In the genomic region with DNA sequence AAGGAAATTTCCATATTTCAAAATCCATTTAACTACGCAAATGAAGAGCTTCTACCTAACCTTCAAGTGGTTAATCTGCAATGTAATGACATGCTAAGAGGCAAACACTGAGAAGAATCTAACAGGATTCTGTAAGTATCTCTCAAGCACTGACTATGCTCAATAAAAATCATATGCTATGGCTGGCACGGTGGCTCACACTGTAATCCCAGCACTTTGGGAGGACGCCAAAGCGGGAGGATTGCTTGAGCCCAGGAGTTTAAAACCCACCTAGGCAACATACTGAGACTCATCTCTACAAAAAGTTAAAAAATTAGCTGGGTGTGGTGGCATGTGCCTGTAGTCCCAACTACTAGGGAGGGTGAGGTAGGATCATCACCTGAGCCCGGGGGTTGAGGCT, we compare ENCODE assay signal across 13 cellular contexts. TPM values are rescaled to one million over a fixed set of nuclear protein-coding genes. Genes with fewer than 3 reads are reported as not detected.
A peak's percentile ranks its signal among the peaks of the same experiment; 100 is the strongest.
DNase-seq lines count a peak whose midpoint lies in the region; ATAC-seq and TF ChIP-seq lines count a peak whose summit lies in the region.
"Had no signal": no experiment of that assay in that cellular context is flagged by ENCODE, and none has a peak within 500 bp of the region (broad histone marks: within the 10 kb centered on the region; RNA-seq: fewer than 3 reads in every experiment).

No MANE protein-coding gene starts in this region.

- no peaks in the 10 kb centered on the region for H3K9me3 Mint-ChIP-seq in HFFc6
- H3K9me3 Mint-ChIP-seq: T-helper 1 cell treated with Interleukin-12 subunit alpha and Interleukin-12 subunit beta and Interleukin-4 antibody, amounts not matched to agents 30 μg/mL and 1 μg/mL, for 36 hours had no signal

- H3K27me3 ChIP-seq in liver (ENCODE audit: control insufficient read depth in 4 of 4, insufficient read depth in 4 of 4, low read length in 3 of 4) (no peaks in the 10 kb centered on the region), right lobe of liver (no peaks in the 10 kb centered on the region), SJCRH30 (no peaks in the 10 kb centered on the region)
- H3K27me3 ChIP-seq: gastroesophageal sphincter had no signal

- H3K36me3 ChIP-seq in liver (ENCODE audit: control insufficient read depth in 4 of 4, insufficient read depth in 3 of 4, low read depth in 1 of 4, low read length in 3 of 4): no peaks in the 10 kb centered on the region
- H3K36me3 ChIP-seq in right lobe of liver: no peaks in the 10 kb centered on the region
- H3K36me3 ChIP-seq in SJCRH30: 0 out of 2 replicates have a peak, but pooled peaks cover 2% of the 10 kb centered on the region
- H3K36me3 ChIP-seq: gastroesophageal sphincter, left ventricle myocardium inferior had no signal

- no peak for TF ChIP-seq RAD21 in liver (IDR thresholded peaks at IDR 0.05)

- H3K27me3 Mint-ChIP-seq in HFFc6 (ENCODE audit: insufficient read depth): no peaks in the 10 kb centered on the region

- H3K9me3 ChIP-seq in liver (ENCODE audit: control insufficient read depth in 4 of 4, low read length in 3 of 4) (no peaks in the 10 kb centered on the region), right lobe of liver (no peaks in the 10 kb centered on the region), SJCRH30 (replicated peaks) (no peaks in the 10 kb centered on the region)
- H3K9me3 ChIP-seq: gastroesophageal sphincter, left ventricle myocardium inferior had no signal

- H3K4me3 ChIP-seq in liver (ENCODE audit: low read depth in 1 of 3, low read length in 3 of 3) (no peak overlapping the region), right lobe of liver (no peak overlapping the region), SJCRH30 (no peak overlapping the region)
- H3K4me3 ChIP-seq: gastroesophageal sphincter, left ventricle myocardium inferior had no signal

- H3K27ac Mint-ChIP-seq in HFFc6: no peak overlapping the region
- H3K27ac Mint-ChIP-seq: T-helper 1 cell treated with Interleukin-12 subunit alpha and Interleukin-12 subunit beta and Interleukin-4 antibody, amounts not matched to agents 30 μg/mL and 1 μg/mL, for 36 hours had no signal

- TF ChIP-seq POLR2A in right lobe of liver (IDR thresholded peaks at IDR 0.05): no peak

- intact Hi-C loops in right lobe of liver (cut with DNase I): no loop called here

- peaks cover 9% of the 10 kb centered on the region; the same call in 1 of the 2 replicates for H3K36me3 Mint-ChIP-seq in HFFc6 (ENCODE audit: low read depth)

- H3K9ac ChIP-seq in liver (ENCODE audit: low read depth in 1 of 2, low read length in 2 of 2): no peak overlapping the region

- TF ChIP-seq CTCF in liver (IDR thresholded peaks at IDR 0.05; ENCODE audit: low read depth, low read length, missing input control): no peak
- no peak for TF ChIP-seq CTCF in right lobe of liver (IDR thresholded peaks at IDR 0.05)
- TF ChIP-seq CTCF in HFFc6 (IDR thresholded peaks at IDR 0.05): no peak

- H3K4me1 ChIP-seq in liver (ENCODE audit: control insufficient read depth in 4 of 4, insufficient read depth in 4 of 4, low read length in 3 of 4) (peaks cover 18 to 44% (median 28%) of the 10 kb centered on the region in 4 donors), right lobe of liver (peaks cover 0 to 43% (median 17%) of the 10 kb centered on the region in 4 donors), SJCRH30 (peaks cover 33% of the 10 kb centered on the region)

- H3K27ac ChIP-seq in liver (ENCODE audit: low read depth in 1 of 2, low read length in 2 of 2): peak overlapping the region; percentile 35 to 91
- no peak overlapping the region for H3K27ac ChIP-seq in right lobe of liver
- H3K27ac ChIP-seq in SJCRH30: peak overlapping the region; percentile 71
- H3K27ac ChIP-seq: left ventricle myocardium inferior had no signal

- 89% methylated on average over 5 of the region's 5 CpGs for WGBS in liver
- WGBS in right lobe of liver (ENCODE audit: insufficient coverage, low coverage, low lambda C conversion rate, missing lambda C conversion rate): 81% methylated on average over 5 of the region's 5 CpGs

- no peak for DNase-seq in right lobe of liver
- peak in 1 of 2 experiments; percentile 16 for DNase-seq in SJCRH30
- peak; percentile 28 for DNase-seq in fibroblast of peridontal ligament (ENCODE audit: extremely low read depth)
- no peak for DNase-seq in HFFc6
- no peak for DNase-seq in NCI-H2081 treated with DMSO at 0.1 percent for 48 hours (lab: John Stamatoyannopoulos, UW)
- DNase-seq: cerebellar nuclear complex, left ventricle myocardium inferior, NCI-H510A treated with DMSO at 0.1 percent for 48 hours had no signal

- no peak overlapping the region for H3K4me3 Mint-ChIP-seq in HFFc6
- H3K4me3 Mint-ChIP-seq: T-helper 1 cell treated with Interleukin-12 subunit alpha and Interleukin-12 subunit beta and Interleukin-4 antibody, amounts not matched to agents 30 μg/mL and 1 μg/mL, for 36 hours had no signal

- H3K4me1 Mint-ChIP-seq in HFFc6 (ENCODE audit: low read depth): peaks cover 78% of the 10 kb centered on the region

- ATAC-seq in right lobe of liver (no peak), GM21619 (IDR thresholded peaks at IDR 0.05; ENCODE audit: unreplicated experiment) (no peak), GM21723 (IDR thresholded peaks at IDR 0.05; ENCODE audit: unreplicated experiment) (no peak)
- ATAC-seq: gastroesophageal sphincter had no signal

TF ChIP-seq in liver, 16 proteins besides CTCF, POLR2A, EP300 and RAD21:
- TF ChIP-seq RXRA (IDR thresholded peaks at IDR 0.05): no peak
- TF ChIP-seq JUND (IDR thresholded peaks at IDR 0.05): no peak
- TF ChIP-seq EGR1 (IDR thresholded peaks at IDR 0.05; ENCODE audit: low read depth in 2 of 2): no peak
- TF ChIP-seq YY1 (IDR thresholded peaks at IDR 0.05): no peak
- no peak for TF ChIP-seq TAF1 (conservative IDR thresholded peaks at IDR 0.05)

RNA-seq across cellular contexts. Expression of a gene that starts 32.7 kb away (rescaled TPM):
- total RNA-seq in liver (10 to 100 TPM; 26.5 to 40.5 TPM), right lobe of liver (10 to 100 TPM; 10.7 to 70.6 (median 23.4) TPM)
- 1 to 10 TPM; 7.6 to 8.8 TPM for polyA plus RNA-seq in liver
- 39.6 and 41.1 TPM in 2 replicates for total RNA-seq in SJCRH30 (2014; rRNA removed; shearing (Covaris generic))
- total RNA-seq in HFFc6 (2021; fragmentation: NEBNext Ultra II Directional; extraction: Animal tissue kit (Norgen Biotek cat#: 25700)): 10 to 100 TPM; 23.3 to 31.8 (median 27.9) TPM

Comparison
In these comparisons a context has a peak if more than half of its experiments do, and no peak if none do; other contexts are left out.
1. H3K27ac ChIP-seq: peak in liver (2 of 2) and SJCRH30 (single experiment); none in right lobe of liver (0 of 3).